12 cellular contexts compared by ENCODE assay signal in the genomic region with DNA sequence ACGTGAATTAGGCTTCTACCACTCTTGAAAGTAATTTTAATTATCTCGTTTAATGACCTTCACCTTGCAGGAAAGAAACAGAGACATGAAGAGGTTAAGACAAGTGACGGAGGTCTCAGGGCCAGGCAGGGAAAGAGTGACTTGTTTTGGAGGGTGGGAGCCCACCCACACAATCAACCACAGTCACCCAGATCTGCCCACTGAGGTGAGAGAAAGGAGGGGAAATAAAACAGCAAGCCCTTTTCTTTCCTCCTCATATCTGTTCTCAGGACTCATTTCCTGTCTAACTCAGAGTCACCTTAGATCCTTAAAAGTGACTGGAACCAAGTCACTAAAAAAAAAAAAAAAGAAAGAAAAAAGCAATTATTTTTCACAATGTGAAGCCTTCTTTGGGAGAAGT. TPM values are rescaled to one million over a fixed set of nuclear protein-coding genes. Genes with fewer than 3 reads are reported as not detected.
A peak's percentile ranks its signal among the peaks of the same experiment; 100 is the strongest.
DNase-seq lines count a peak whose midpoint lies in the region; ATAC-seq, FAIRE-seq and TF ChIP-seq lines count a peak whose summit lies in the region.
"Had no signal": no experiment of that assay in that cellular context is flagged by ENCODE, and none has a peak within 500 bp of the region (broad histone marks: within the 10 kb centered on the region; RNA-seq: fewer than 3 reads in every experiment).

No MANE protein-coding gene starts in this region.

- no peak for TF ChIP-seq RAD21 in A549 (conservative IDR thresholded peaks at IDR 0.05 in 1 of 2, IDR thresholded peaks at IDR 0.05 in 1 of 2)
- no peak for TF ChIP-seq RAD21 in HepG2 (CRISPR knock-in tag; IDR thresholded peaks at IDR 0.05)

- H3K4me1 Mint-ChIP-seq in Caco-2 (ENCODE audit: low read depth, unreplicated experiment) = peaks cover 21% of the 10 kb centered on the region
- H3K4me1 Mint-ChIP-seq: T-helper 17 cell had no signal

- H4K20me1 ChIP-seq in PC-3 (ENCODE audit: low read length) = no peaks in the 10 kb centered on the region
- no peaks in the 10 kb centered on the region for H4K20me1 ChIP-seq in HepG2 (ENCODE audit: insufficient read depth, low read length)
- H4K20me1 ChIP-seq: BLaER1 had no signal

- FAIRE-seq in A549 (lab: Jason Lieb, UNC) = no peak
- FAIRE-seq in GM19239 (lab: Jason Lieb, UNC) = no peak
- no peak for FAIRE-seq in HepG2 (lab: Jason Lieb, UNC)

- peak overlapping the region; percentile 69 for H3K9ac ChIP-seq in PC-3 (ENCODE audit: low read length)
- H3K9ac ChIP-seq in HepG2 (ENCODE audit: insufficient read depth, low read depth, low read length) = no peak overlapping the region
- H3K9ac ChIP-seq: BLaER1 had no signal

- H3K9me3 ChIP-seq in A549 = no peaks in the 10 kb centered on the region
- H3K9me3 ChIP-seq in PC-3 (ENCODE audit: low read length) = no peaks in the 10 kb centered on the region
- no peaks in the 10 kb centered on the region for H3K9me3 ChIP-seq in gastrocnemius medialis
- no peaks in the 10 kb centered on the region for H3K9me3 ChIP-seq in Caco-2
- H3K9me3 ChIP-seq in HepG2 (ENCODE audit: low read length) = no peaks in the 10 kb centered on the region
- H3K9me3 ChIP-seq: MG63 had no signal

- H3K79me2 ChIP-seq in PC-3 (ENCODE audit: low read length) (peaks cover 78% of the 10 kb centered on the region), HepG2 (ENCODE audit: insufficient read depth, low read length) (no peaks in the 10 kb centered on the region)

- H3K27me3 Mint-ChIP-seq in Caco-2 (ENCODE audit: insufficient read depth, unreplicated experiment) = no peaks in the 10 kb centered on the region
- H3K27me3 Mint-ChIP-seq: T-helper 17 cell had no signal

- H3K4me1 ChIP-seq in A549 = peaks cover 85% of the 10 kb centered on the region
- peaks cover 77% of the 10 kb centered on the region for H3K4me1 ChIP-seq in PC-3 (ENCODE audit: insufficient read depth, low read length)
- peaks cover 37 to 43% of the 10 kb centered on the region in 2 donors for H3K4me1 ChIP-seq in gastrocnemius medialis
- H3K4me1 ChIP-seq in Caco-2 = peaks cover 22% of the 10 kb centered on the region
- peaks cover 68% of the 10 kb centered on the region for H3K4me1 ChIP-seq in HepG2 (ENCODE audit: insufficient read depth, low read length)

- TF ChIP-seq CTCF in A549 (IDR thresholded peaks at IDR 0.05) (no peak), PC-3 (conservative IDR thresholded peaks at IDR 0.05; ENCODE audit: low read depth, low read length) (no peak), coronary artery (IDR thresholded peaks at IDR 0.05) (no peak), gastrocnemius medialis (IDR thresholded peaks at IDR 0.05 in 4 of 5, conservative IDR thresholded peaks at IDR 0.05 in 1 of 5) (no peak), Caco-2 (IDR thresholded peaks at IDR 0.05; ENCODE audit: insufficient read depth in 1 of 2, low read depth in 1 of 2, low read length in 1 of 2, severe bottlenecking in 1 of 2, unreplicated experiment in 1 of 2) (no peak), HepG2 (CRISPR knock-in tag; IDR thresholded peaks at IDR 0.05) (no peak)

- no peaks in the 10 kb centered on the region for H3K36me3 ChIP-seq in PC-3 (ENCODE audit: low read depth, low read length)
- H3K36me3 ChIP-seq in gastrocnemius medialis = no peaks in the 10 kb centered on the region
- no peaks in the 10 kb centered on the region for H3K36me3 ChIP-seq in Caco-2 (ENCODE audit: control insufficient read depth, insufficient read depth, low read length)
- no peaks in the 10 kb centered on the region for H3K36me3 ChIP-seq in HepG2 (replicated peaks in 1 of 2; ENCODE audit: control insufficient read depth in 1 of 2, insufficient read depth in 2 of 2, low read length in 2 of 2)

- H3K27me3 ChIP-seq in PC-3 (ENCODE audit: low read length) = no peaks in the 10 kb centered on the region
- H3K27me3 ChIP-seq in gastrocnemius medialis = no peaks in the 10 kb centered on the region
- H3K27me3 ChIP-seq in Caco-2 (replicated peaks; ENCODE audit: control insufficient read depth, insufficient read depth, low read length) = no peaks in the 10 kb centered on the region
- H3K27me3 ChIP-seq in HepG2 (ENCODE audit: control insufficient read depth in 1 of 2, insufficient read depth in 2 of 2, low read length in 2 of 2) = no peaks in the 10 kb centered on the region
- H3K27me3 ChIP-seq: BLaER1, MG63 had no signal

- in situ Hi-C loops in gastrocnemius medialis (cut with MboI; ENCODE audit: low sequenced_read_pairs in 4 of 4) (no loop called here), HepG2 (cut with HindIII; ENCODE audit: extremely low pct_ligation_motif_present, low pct_unique_long_range_greater_than_20kb) (no loop called here)

- peak overlapping the region; percentile 27; the same call in 2 of the 3 replicates for H3K4me2 ChIP-seq in A549
- H3K4me2 ChIP-seq in PC-3 (ENCODE audit: low read length) = peak overlapping the region; percentile 75
- H3K4me2 ChIP-seq in HepG2 (ENCODE audit: low read depth, low read length) = no peak overlapping the region
- H3K4me2 ChIP-seq: BLaER1 had no signal

- H3K27ac Mint-ChIP-seq in Caco-2 (ENCODE audit: unreplicated experiment) = no peak overlapping the region
- H3K27ac Mint-ChIP-seq: T-helper 17 cell had no signal

- H3K9me3 Mint-ChIP-seq in Caco-2 (ENCODE audit: unreplicated experiment) = no peaks in the 10 kb centered on the region

- H3K4me3 ChIP-seq in A549 (no peak overlapping the region), PC-3 (ENCODE audit: low read length) (peak overlapping the region; percentile 44), coronary artery (no peak overlapping the region), gastrocnemius medialis (no peak overlapping the region), Caco-2 (ENCODE audit: low read depth, low read length) (no peak overlapping the region), HepG2 (replicated peaks in 1 of 3; ENCODE audit: insufficient read depth in 1 of 3, low read depth in 2 of 3, low read length in 3 of 3) (no peak overlapping the region)
- H3K4me3 ChIP-seq: BLaER1, MG63 had no signal

- no peak for DNase-seq in A549 (ENCODE audit: low read depth in 1 of 2, low spot score in 1 of 2)
- peak; percentile 26 for DNase-seq in PC-3
- DNase-seq in coronary artery (ENCODE audit: low spot score) = no peak
- DNase-seq in gastrocnemius medialis = no peak
- DNase-seq in GM19239 (ENCODE audit: insufficient read length, low spot score) = no peak
- DNase-seq in Caco-2 = no peak
- no peak for DNase-seq in HepG2 (ENCODE audit: low spot score)
- DNase-seq: MG63, T-helper 17 cell had no signal

- H3K36me3 Mint-ChIP-seq in Caco-2 (ENCODE audit: insufficient read depth, unreplicated experiment) = peaks cover 10% of the 10 kb centered on the region
- H3K36me3 Mint-ChIP-seq: brain had no signal

- ATAC-seq in A549 = no peak
- ATAC-seq in PC-3 = peak; percentile 36
- ATAC-seq in gastrocnemius medialis = peak in 1 of 2 donors; percentile 12
- no peak for ATAC-seq in HepG2
- ATAC-seq in GM18498 (IDR thresholded peaks at IDR 0.05; ENCODE audit: unreplicated experiment) = no peak
- ATAC-seq: T-helper 17 cell had no signal

- TF ChIP-seq EP300 in A549 (IDR thresholded peaks at IDR 0.05) (no peak), HepG2 (IDR thresholded peaks at IDR 0.05; ENCODE audit: low read depth in 2 of 2, low read length in 2 of 2) (no peak), HepG2 (CRISPR knock-in tag; IDR thresholded peaks at IDR 0.05; ENCODE audit: borderline replicate concordance) (no peak)

- H3K9me2 ChIP-seq in PC-3 (replicated peaks; ENCODE audit: low read length) = no peaks in the 10 kb centered on the region

- 81% methylated on average over 3 of the region's 3 CpGs for WGBS in A549 (ENCODE audit: missing lambda C conversion rate)
- 87% methylated on average over 3 of the region's 3 CpGs for WGBS in HepG2 (ENCODE audit: low lambda C conversion rate)

- H3F3A ChIP-seq in PC-3 (ENCODE audit: low read length, unreplicated experiment) = no peaks in the 10 kb centered on the region

- POLR2A ChIA-PET in A549 (lab: Yijun Ruan, JAX) = no interaction called here
- POLR2A ChIA-PET in PC-3 (lab: Charles Lee; ENCODE audit: unreplicated experiment) = no interaction called here
- POLR2A ChIA-PET in Caco-2 (lab: Charles Lee) = no interaction called here
- POLR2A ChIA-PET in HepG2 (lab: Yijun Ruan, JAX) = interaction anchor here (1.5 kb wide), 1 partner anchor 22 kb away, joined by 6 read pairs; no protein-coding TSS in a partner anchor

- TSS peak; percentile 85 for BruUV-seq in PC-3 (replicated peaks; lab: Mats Ljungman, UMichigan)
- no TSS peak for BruUV-seq in Caco-2 (replicated peaks; lab: Mats Ljungman, UMichigan)
- BruUV-seq in HepG2 (replicated peaks; lab: Mats Ljungman, UMichigan) = no TSS peak

- TF ChIP-seq POLR2A in A549 (IDR thresholded peaks at IDR 0.05; ENCODE audit: low read length) (no peak), gastrocnemius medialis (IDR thresholded peaks at IDR 0.05) (no peak), HepG2 (IDR thresholded peaks at IDR 0.05; ENCODE audit: insufficient read depth in 1 of 2, low read depth in 2 of 2, low read length in 2 of 2) (no peak)

- intact Hi-C loops in PC-3 (cut with micrococcal nuclease) = no loop called here
- intact Hi-C loops in gastrocnemius medialis (cut with DNase I; ENCODE audit: low total_unique reads) = loop anchor here (10.0 kb wide), 1 partner anchor 152 kb away; the partner anchor contains the start of gene NARS1
- intact Hi-C loops in Caco-2 (cut with micrococcal nuclease; ENCODE audit: unreplicated experiment) = no loop called here
- intact Hi-C loops in HepG2 (cut with micrococcal nuclease; ENCODE audit: unreplicated experiment) = no loop called here

- CTCF ChIA-PET in A549 (lab: Yijun Ruan, JAX) = no interaction called here
- CTCF ChIA-PET in PC-3 (lab: Charles Lee) = interaction anchor here (0.5 kb wide), 1 partner anchor 85 kb away, joined by 8 read pairs; no protein-coding TSS in a partner anchor
- CTCF ChIA-PET in Caco-2 (lab: Charles Lee) = interaction anchor here (0.6 kb wide), 1 partner anchor 1175 kb away, joined by 5 read pairs; no protein-coding TSS in a partner anchor
- CTCF ChIA-PET in HepG2 (lab: Yijun Ruan, JAX; ENCODE audit: low intra/inter-chr PET ratio, low total read pairs) = no interaction called here

- H3K27ac ChIP-seq in A549 (peak overlapping the region in 1 of 2 experiments; percentile 62; a peak in 3 of 6 replicates), PC-3 (ENCODE audit: low read length) (peak overlapping the region; percentile 94), coronary artery (peak overlapping the region; percentile 55 to 68), gastrocnemius medialis (peak overlapping the region in 3 of 4 donors; percentile 29 to 55 (median 51)), HepG2 (ENCODE audit: extremely low read length, insufficient read depth, low read length) (no peak overlapping the region)
- H3K27ac ChIP-seq: BLaER1 had no signal

- H2AFZ ChIP-seq in PC-3 (ENCODE audit: low read length) (no peak overlapping the region), HepG2 (ENCODE audit: low read length) (no peak overlapping the region)

- no peak overlapping the region for H3K4me3 Mint-ChIP-seq in Caco-2 (ENCODE audit: unreplicated experiment)
- H3K4me3 Mint-ChIP-seq: brain, T-helper 17 cell had no signal

RNA-seq across cellular contexts. Expression of gene ATP8B1, which starts 26.8 kb away (rescaled TPM):
- 23.4 and 23.7 TPM in 2 replicates for polyA plus RNA-seq in A549 (2011; rRNA removed)
- 5.2 and 6.4 TPM in 2 replicates for polyA plus RNA-seq in A549 (2012; cell fraction: cytosol; rRNA removed)
- 5.4 and 6.7 TPM in 2 replicates for polyA plus RNA-seq in A549 (2012; cell fraction: nucleus; rRNA removed)
- polyA plus RNA-seq in A549 (2017; fragmentation: RNase III; extraction: RNeasy Plus Mini Kit Qiagen cat#74134 plus additional on column Dnase treatment) = 7.1 to 8.8 TPM (median 7.1 TPM) in 3 replicates
- polyA minus RNA-seq in A549 (2011; rRNA and poly(A)+ RNA removed) = 20.1 TPM in 2 replicates
- 18.4 and 24.8 TPM in 2 replicates for total RNA-seq in PC-3 (2014; rRNA removed)
- 1 to 10 TPM; 1.6 to 4.2 (median 2.6) TPM for total RNA-seq in gastrocnemius medialis
- total RNA-seq in Caco-2 (2022) = 31.6 and 32.0 TPM in 2 replicates
- total RNA-seq in HepG2 (2016; rRNA removed; fragmentation: Illumina TruSeq; extraction: Trizol) = 3.7 and 4.0 TPM in 2 replicates
- total RNA-seq in HepG2 (2016; cell fraction: cytosol; rRNA removed; fragmentation: Illumina TruSeq; extraction: Trizol; ENCODE audit: low read depth) = 0.79 and 0.81 TPM in 2 replicates
- total RNA-seq in HepG2 (2016; cell fraction: insoluble cytoplasmic fraction; rRNA removed; fragmentation: Illumina TruSeq; extraction: Trizol) = 3.1 and 4.2 TPM in 2 replicates
- 2.1 and 2.3 TPM in 2 replicates for total RNA-seq in HepG2 (2016; cell fraction: membrane; rRNA removed; fragmentation: Illumina TruSeq; extraction: Trizol)
- total RNA-seq in HepG2 (2016; cell fraction: nucleus; rRNA removed; fragmentation: Illumina TruSeq; extraction: Trizol) = 6.1 and 6.4 TPM in 2 replicates
- 2.3 and 2.8 TPM in 2 replicates for polyA plus RNA-seq in HepG2 (2011; rRNA removed)
- polyA plus RNA-seq in HepG2 (2011; cell fraction: cytosol; rRNA removed) = 1.5 and 2.0 TPM in 2 replicates
- polyA plus RNA-seq in HepG2 (2011; cell fraction: nucleus; rRNA removed) = 1.1 TPM in 2 replicates
- 1.3 and 1.7 TPM in 2 replicates for polyA plus RNA-seq in HepG2 (2012)
- polyA plus RNA-seq in HepG2 (2016; cell fraction: cytosol; fragmentation: Illumina TruSeq; extraction: Trizol; ENCODE audit: low read depth) = 0.23 and 0.26 TPM in 2 replicates
- polyA plus RNA-seq in HepG2 (2016; cell fraction: insoluble cytoplasmic fraction; fragmentation: Illumina TruSeq; extraction: Trizol; ENCODE audit: low read depth) = 1.3 and 1.4 TPM in 2 replicates
- polyA plus RNA-seq in HepG2 (2016; cell fraction: membrane; fragmentation: Illumina TruSeq; extraction: Trizol; ENCODE audit: low read depth) = 0.48 TPM in 2 replicates
- 3.1 and 4.7 TPM in 2 replicates for polyA plus RNA-seq in HepG2 (2016; cell fraction: nucleus; fragmentation: Illumina TruSeq; extraction: Trizol; ENCODE audit: insufficient read depth, low read depth)
- 0.89 and 4.0 TPM in 2 replicates for polyA minus RNA-seq in HepG2 (2011; rRNA and poly(A)+ RNA removed; ENCODE audit: low replicate concordance)
- polyA minus RNA-seq in HepG2 (2011; cell fraction: cytosol; rRNA and poly(A)+ RNA removed) = 3.3 and 5.1 TPM in 2 replicates
- polyA minus RNA-seq in HepG2 (2011; cell fraction: nucleus; rRNA and poly(A)+ RNA removed) = 6.0 and 8.6 TPM in 2 replicates
- total RNA-seq: T-helper 17 cell had no signal

Comparison
In these comparisons a context has a peak if more than half of its experiments do, and no peak if none do; other contexts are left out.
1. CTCF ChIA-PET loops: an anchor here in PC-3 (0.5 kb wide) and Caco-2 (0.6 kb wide); none called in A549 and HepG2.